Comparison of ENCODE assay signal across 26 cellular contexts in the genomic region with DNA sequence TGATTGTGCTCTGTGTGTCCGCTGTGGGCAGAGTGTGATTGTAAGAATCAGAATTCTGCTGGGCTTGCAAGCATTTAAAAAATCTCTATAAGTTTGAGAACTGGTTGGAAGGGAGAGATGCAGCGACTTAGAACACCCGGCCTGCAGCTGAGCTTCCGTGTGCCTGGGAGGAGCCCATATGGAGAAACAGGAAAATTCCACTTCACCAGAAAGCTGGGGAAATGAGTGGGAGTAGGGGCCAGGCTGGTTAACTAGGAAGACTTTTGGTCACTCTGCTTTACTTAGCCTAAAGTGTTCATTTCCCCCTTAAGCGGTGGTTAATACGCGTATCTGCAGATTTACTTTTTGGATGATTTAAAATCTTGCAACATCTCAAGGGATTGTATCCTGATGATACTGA.
DNase-seq lines count a peak whose midpoint lies in the region; ATAC-seq, FAIRE-seq and TF ChIP-seq lines count a peak whose summit lies in the region.
"Had no signal": no experiment of that assay in that cellular context is flagged by ENCODE, and none has a peak within 500 bp of the region (broad histone marks: within the 10 kb centered on the region; RNA-seq: fewer than 3 reads in every experiment).

No MANE protein-coding gene starts in this region.

- peaks cover 97% of the 10 kb centered on the region for H3K79me2 ChIP-seq in GM23248 (ENCODE audit: insufficient read depth)

- no peaks in the 10 kb centered on the region for H3K9me3 ChIP-seq in kidney (ENCODE audit: control insufficient read depth in 1 of 2, low read length in 2 of 2)
- H3K9me3 ChIP-seq in spleen = no peaks in the 10 kb centered on the region
- H3K9me3 ChIP-seq in naive thymus-derived CD4-positive, alpha-beta T cell (ENCODE audit: control insufficient read depth in 2 of 3, low read length in 3 of 3) = no peaks in the 10 kb centered on the region
- no peaks in the 10 kb centered on the region for H3K9me3 ChIP-seq in GM23248 (ENCODE audit: low read depth)
- H3K9me3 ChIP-seq: gastroesophageal sphincter, pancreas, SK-N-SH, upper lobe of left lung had no signal

- DNase-seq in DMS53 (lab: John Stamatoyannopoulos, UW) (peak; percentile 23), DMS53 treated with DMSO at 0.1 percent for 48 hours (lab: John Stamatoyannopoulos, UW; ENCODE audit: unreplicated experiment) (no peak), WTC11 (ENCODE audit: low spot score) (no peak), kidney (no peak), spleen (no peak), GM23248 (no peak), DMS153 treated with DMSO at 0.1 percent for 48 hours (lab: John Stamatoyannopoulos, UW; ENCODE audit: unreplicated experiment) (no peak)
- DNase-seq in naive thymus-derived CD4-positive, alpha-beta T cell = no peak
- DNase-seq: activated B cell treated with CpG ODN at 0.5 μM for 24 hours; activated CD4-positive, alpha-beta T cell treated with anti-CD3 and anti-CD28 coated beads, Interleukin-2, amount 50 U/mL, for 1 hour; activated gamma-delta T cell treated with Interleukin-2 at 50 U/mL for 16 hours; activated naive CD8-positive, alpha-beta T cell treated with anti-CD3 and anti-CD28 coated beads, Interleukin-2, amount 10 ng/mL, durations not matched to agents 7 days and 5 days; activated T-cell treated with anti-CD3 and anti-CD28 coated beads, Interleukin-2, amount 50 U/mL, for 1 hour; Calu3; GOT3; NCI-H524; OCI-M1; SK-N-SH; stimulated activated CD4-positive, alpha-beta T cell treated with anti-CD3 and anti-CD28 coated beads, Interleukin-12 subunit alpha, Interleukin-12 subunit beta, amount 100 ng/mL, for 4 hours; stimulated activated CD4-positive, alpha-beta T cell treated with anti-CD3 and anti-CD28 coated beads, Interleukin-2, amount 100 ng/mL, for 48 hours had no signal

- H3K27ac Mint-ChIP-seq in WTC11 = peak overlapping the region; percentile 34
- H3K27ac Mint-ChIP-seq in naive thymus-derived CD4-positive, alpha-beta T cell = no peak overlapping the region
- H3K27ac Mint-ChIP-seq: activated B cell treated with CpG ODN at 0.5 μM for 24 hours; activated naive CD8-positive, alpha-beta T cell treated with anti-CD3 and anti-CD28 coated beads, Interleukin-2, amount 10 ng/mL, durations not matched to agents 7 days and 5 days had no signal

- H3K27me3 ChIP-seq in spleen (replicated peaks in 1 of 7) (no peaks in the 10 kb centered on the region), GM23248 (replicated peaks; ENCODE audit: insufficient read depth) (no peaks in the 10 kb centered on the region)
- H3K27me3 ChIP-seq in naive thymus-derived CD4-positive, alpha-beta T cell (ENCODE audit: control insufficient read depth in 2 of 2, insufficient read depth in 2 of 2, low read length in 2 of 2) = no peaks in the 10 kb centered on the region
- H3K27me3 ChIP-seq: gastroesophageal sphincter, pancreas, upper lobe of left lung had no signal

- in situ Hi-C loops in GM23248 (cut with MboI) = no loop called here

- H3K27me3 Mint-ChIP-seq in WTC11 (ENCODE audit: low read depth) = no peaks in the 10 kb centered on the region
- peaks cover 0 to 19% (median 7%) of the 10 kb centered on the region in 5 donors for H3K27me3 Mint-ChIP-seq in naive thymus-derived CD4-positive, alpha-beta T cell

- no peak overlapping the region for H3K4me2 ChIP-seq in GM23248 (ENCODE audit: unreplicated experiment)
- H3K4me2 ChIP-seq: SK-N-SH had no signal

- no peaks in the 10 kb centered on the region for H3K36me3 ChIP-seq in kidney (ENCODE audit: control insufficient read depth in 1 of 2, insufficient read depth in 2 of 2, low read length in 2 of 2)
- H3K36me3 ChIP-seq in spleen = no peaks in the 10 kb centered on the region
- no peaks in the 10 kb centered on the region for H3K36me3 ChIP-seq in naive thymus-derived CD4-positive, alpha-beta T cell (ENCODE audit: control insufficient read depth in 2 of 3, insufficient read depth in 3 of 3, low read length in 3 of 3)
- H3K36me3 ChIP-seq in GM23248 (ENCODE audit: low read depth) = no peaks in the 10 kb centered on the region
- H3K36me3 ChIP-seq: gastroesophageal sphincter, pancreas, upper lobe of left lung had no signal

- H3K36me3 Mint-ChIP-seq in WTC11 = no peaks in the 10 kb centered on the region
- H3K36me3 Mint-ChIP-seq in naive thymus-derived CD4-positive, alpha-beta T cell = no peaks in the 10 kb centered on the region
- H3K36me3 Mint-ChIP-seq: activated naive CD8-positive, alpha-beta T cell treated with anti-CD3 and anti-CD28 coated beads, Interleukin-2, amount 10 ng/mL, durations not matched to agents 7 days and 5 days had no signal

- H3K4me1 ChIP-seq in kidney (ENCODE audit: control insufficient read depth in 1 of 2, insufficient read depth in 1 of 2, low read depth in 1 of 2, low read length in 2 of 2) (peaks cover 29 to 55% of the 10 kb centered on the region in 2 donors), spleen (peaks cover 7 to 76% (median 40%) of the 10 kb centered on the region in 6 donors), GM23248 (ENCODE audit: insufficient read depth) (peaks cover 24% of the 10 kb centered on the region)
- H3K4me1 ChIP-seq in naive thymus-derived CD4-positive, alpha-beta T cell (ENCODE audit: control insufficient read depth in 2 of 2, insufficient read depth in 2 of 2, low read length in 2 of 2) = no peaks in the 10 kb centered on the region

- no peak overlapping the region for H2AFZ ChIP-seq in GM23248

- H3K27ac ChIP-seq in kidney (ENCODE audit: low read depth in 2 of 2, low read length in 2 of 2) (peak overlapping the region; percentile 13 to 18), spleen (peak overlapping the region in 6 of 8 donors; percentile 20 to 68 (median 42)), GM23248 (no peak overlapping the region)
- H3K27ac ChIP-seq in naive thymus-derived CD4-positive, alpha-beta T cell (ENCODE audit: low read depth, low read length) = no peak overlapping the region
- H3K27ac ChIP-seq: 22Rv1, C4-2B, upper lobe of left lung had no signal

- no peaks in the 10 kb centered on the region for H3K9me2 ChIP-seq in GM23248 (ENCODE audit: insufficient read depth)
- H3K9me2 ChIP-seq: SK-N-SH had no signal

- H3K9ac ChIP-seq in kidney (ENCODE audit: low read length in 2 of 2) (no peak overlapping the region), GM23248 (no peak overlapping the region)
- H3K9ac ChIP-seq: SK-N-SH had no signal

- peaks cover 67% of the 10 kb centered on the region for H3K4me1 Mint-ChIP-seq in WTC11
- peaks cover 0 to 4% (median 0%) of the 10 kb centered on the region in 7 donors for H3K4me1 Mint-ChIP-seq in naive thymus-derived CD4-positive, alpha-beta T cell
- H3K4me1 Mint-ChIP-seq: activated B cell treated with CpG ODN at 0.5 μM for 24 hours; activated naive CD8-positive, alpha-beta T cell treated with anti-CD3 and anti-CD28 coated beads, Interleukin-2, amount 10 ng/mL, durations not matched to agents 7 days and 5 days had no signal

- CTCF ChIA-PET in WTC11 (lab: Charles Lee) = interaction anchor here (0.6 kb wide), 1 partner anchor 62 kb away, joined by 3 read pairs; no protein-coding TSS in a partner anchor
- CTCF ChIA-PET in naive thymus-derived CD4-positive, alpha-beta T cell (lab: Charles Lee) = no interaction called here

- TF ChIP-seq POLR2A in spleen (IDR thresholded peaks at IDR 0.05) = no peak

- WGBS in spleen, 5 donors = 53 to 78% (median 69%) methylated on average over 7 of the region's 7 CpGs
- WGBS in GM23248 (ENCODE audit: low coverage in 1 of 2, low lambda C conversion rate in 2 of 2, missing lambda C conversion rate in 2 of 2), 2 experiments = 75 to 79% methylated on average over 7 of the region's 7 CpGs

- no peak for ATAC-seq in WTC11
- no peak for ATAC-seq in naive thymus-derived CD4-positive, alpha-beta T cell
- ATAC-seq: gastroesophageal sphincter, K562, pancreas had no signal

- H4K20me1 ChIP-seq in GM23248 (ENCODE audit: insufficient read depth) = peaks cover 6% of the 10 kb centered on the region; the same call in 1 of the 2 replicates

- H3F3A ChIP-seq in GM23248 (ENCODE audit: insufficient read depth) = peaks cover 8% of the 10 kb centered on the region

- no peaks in the 10 kb centered on the region for H3K9me3 Mint-ChIP-seq in WTC11
- no peaks in the 10 kb centered on the region for H3K9me3 Mint-ChIP-seq in naive thymus-derived CD4-positive, alpha-beta T cell
- H3K9me3 Mint-ChIP-seq: activated B cell treated with CpG ODN at 0.5 μM for 24 hours; activated naive CD8-positive, alpha-beta T cell treated with anti-CD3 and anti-CD28 coated beads, Interleukin-2, amount 10 ng/mL, durations not matched to agents 7 days and 5 days had no signal

- intact Hi-C loops in kidney (cut with DNase I) (no loop called here), spleen (cut with DNase I; ENCODE audit: low total_unique reads) (no loop called here)
- intact Hi-C loops in naive thymus-derived CD4-positive, alpha-beta T cell (cut with micrococcal nuclease) = no loop called here

- no peak overlapping the region for H3K4me3 Mint-ChIP-seq in WTC11
- H3K4me3 Mint-ChIP-seq in naive thymus-derived CD4-positive, alpha-beta T cell = no peak overlapping the region
- H3K4me3 Mint-ChIP-seq: activated B cell treated with CpG ODN at 0.5 μM for 24 hours; activated naive CD8-positive, alpha-beta T cell treated with anti-CD3 and anti-CD28 coated beads, Interleukin-2, amount 10 ng/mL, durations not matched to agents 7 days and 5 days had no signal

- FAIRE-seq in kidney (lab: Jason Lieb, UNC) = no peak
- FAIRE-seq: K562, pancreas had no signal

- no peak for TF ChIP-seq CTCF in WTC11 (IDR thresholded peaks at IDR 0.05)
- TF ChIP-seq CTCF in kidney (IDR thresholded peaks at IDR 0.05; ENCODE audit: borderline replicate concordance, extremely low read depth, insufficient read depth) = no peak
- TF ChIP-seq CTCF in spleen (IDR thresholded peaks at IDR 0.05 in 8 of 11, conservative IDR thresholded peaks at IDR 0.05 in 3 of 11) = no peak

- H3K4me3 ChIP-seq in kidney (ENCODE audit: low read length in 2 of 2) (no peak overlapping the region), spleen (no peak overlapping the region), GM23248 (no peak overlapping the region)
- H3K4me3 ChIP-seq in naive thymus-derived CD4-positive, alpha-beta T cell (ENCODE audit: low read length) = no peak overlapping the region
- H3K4me3 ChIP-seq: gastroesophageal sphincter, K562, pancreas, upper lobe of left lung had no signal

- POLR2A ChIA-PET in WTC11 (lab: Charles Lee) = no interaction called here
- POLR2A ChIA-PET in naive thymus-derived CD4-positive, alpha-beta T cell (lab: Charles Lee) = no interaction called here

TF ChIP-seq in WTC11, 78 proteins besides CTCF, POLR2A, EP300 and RAD21 (continues in another document):
- no peak for TF ChIP-seq GTF2I (CRISPR knock-in tag; conservative IDR thresholded peaks at IDR 0.05)

Comparison
In these comparisons a context has a peak if more than half of its experiments do, and no peak if none do; other contexts are left out.
1. H3K27ac ChIP-seq: peak in kidney (2 of 2) and spleen (6 of 8); none in naive thymus-derived CD4-positive, alpha-beta T cell (single experiment) and GM23248 (single experiment).